Comparison of ENCODE assay signal across 18 cellular contexts in genomic region chr12:24228371-24228770, GRCh38.
DNase-seq lines count a peak whose midpoint lies in the region; ATAC-seq and TF ChIP-seq lines count a peak whose summit lies in the region.
"Had no signal": no experiment of that assay in that cellular context is flagged by ENCODE, and none has a peak within 500 bp of the region (broad histone marks: within the 10 kb centered on the region; RNA-seq: fewer than 3 reads in every experiment).

No MANE protein-coding gene starts in this region.

- H3K36me3 Mint-ChIP-seq in natural killer cell treated with Interleukin-12 subunit alpha and Interleukin-12 subunit beta and Interleukin-15 and Interleukin-18, amount 100 ng/mL, for 72 hours, result no peaks in the 10 kb centered on the region
- no peaks in the 10 kb centered on the region for H3K36me3 Mint-ChIP-seq in natural killer cell
- H3K36me3 Mint-ChIP-seq in neural progenitor cell, result peaks cover 12% of the 10 kb centered on the region
- H3K36me3 Mint-ChIP-seq in endothelial cell (ENCODE audit: low read depth, unreplicated experiment), result no peaks in the 10 kb centered on the region
- H3K36me3 Mint-ChIP-seq: CD14-positive monocyte, IgD-negative memory B cell had no signal

- no peak overlapping the region for H2AFZ ChIP-seq in neural progenitor cell (replicated peaks)

- H3K79me2 ChIP-seq in neural progenitor cell (ENCODE audit: low read depth), result no peaks in the 10 kb centered on the region

- H3K4me3 ChIP-seq in neural progenitor cell (no peak overlapping the region), ascending aorta (no peak overlapping the region)

- no peaks in the 10 kb centered on the region for H3K27me3 Mint-ChIP-seq in natural killer cell treated with Interleukin-12 subunit alpha and Interleukin-12 subunit beta and Interleukin-15 and Interleukin-18, amount 100 ng/mL, for 72 hours
- H3K27me3 Mint-ChIP-seq in natural killer cell (ENCODE audit: low read depth in 2 of 2) (no peaks in the 10 kb centered on the region), neural progenitor cell (ENCODE audit: insufficient read depth, low read depth) (peaks cover 4% of the 10 kb centered on the region), endothelial cell (ENCODE audit: unreplicated experiment) (no peaks in the 10 kb centered on the region)
- H3K27me3 Mint-ChIP-seq: B cell, IgD-negative memory B cell had no signal

- peak overlapping the region; percentile 4 for H3K4me3 Mint-ChIP-seq in natural killer cell treated with Interleukin-12 subunit alpha and Interleukin-12 subunit beta and Interleukin-15 and Interleukin-18, amount 100 ng/mL, for 72 hours
- no peak overlapping the region for H3K4me3 Mint-ChIP-seq in natural killer cell
- H3K4me3 Mint-ChIP-seq in neural progenitor cell, result peak overlapping the region; percentile 11
- no peak overlapping the region for H3K4me3 Mint-ChIP-seq in endothelial cell (ENCODE audit: unreplicated experiment)
- H3K4me3 Mint-ChIP-seq: B cell had no signal

- H3K9me3 ChIP-seq in neural progenitor cell (ENCODE audit: low read depth), result no peaks in the 10 kb centered on the region
- no peaks in the 10 kb centered on the region for H3K9me3 ChIP-seq in ascending aorta

- H3K36me3 ChIP-seq in neural progenitor cell, result no peaks in the 10 kb centered on the region
- H3K36me3 ChIP-seq in ascending aorta, result no peaks in the 10 kb centered on the region

- H4K20me1 ChIP-seq in neural progenitor cell (ENCODE audit: low read depth), result no peaks in the 10 kb centered on the region

- no peak overlapping the region for H3K9ac ChIP-seq in neural progenitor cell

- peaks cover 33% of the 10 kb centered on the region for H3F3A ChIP-seq in neural progenitor cell (ENCODE audit: low read depth)

- H3K4me1 Mint-ChIP-seq in natural killer cell treated with Interleukin-12 subunit alpha and Interleukin-12 subunit beta and Interleukin-15 and Interleukin-18, amount 100 ng/mL, for 72 hours (ENCODE audit: low read depth in 2 of 2), result peaks cover 3 to 5% of the 10 kb centered on the region in 2 donors
- H3K4me1 Mint-ChIP-seq in natural killer cell (no peaks in the 10 kb centered on the region), neural progenitor cell (peaks cover 66% of the 10 kb centered on the region), endothelial cell (ENCODE audit: unreplicated experiment) (peaks cover 37% of the 10 kb centered on the region)

- H3K4me1 ChIP-seq in neural progenitor cell (peaks cover 61% of the 10 kb centered on the region), ascending aorta (peaks cover 7 to 14% of the 10 kb centered on the region in 2 donors)

- ATAC-seq in natural killer cell treated with Interleukin-12 subunit alpha and Interleukin-12 subunit beta and Interleukin-15 and Interleukin-18, amount 100 ng/mL, for 72 hours, result no peak
- ATAC-seq in natural killer cell (no peak), HG03045 (IDR thresholded peaks at IDR 0.05; ENCODE audit: unreplicated experiment) (no peak)
- ATAC-seq: Panc1 had no signal

- peaks cover 3% of the 10 kb centered on the region for H3K9me3 Mint-ChIP-seq in natural killer cell treated with Interleukin-12 subunit alpha and Interleukin-12 subunit beta and Interleukin-15 and Interleukin-18, amount 100 ng/mL, for 72 hours
- H3K9me3 Mint-ChIP-seq in natural killer cell (peaks cover 0 to 2% of the 10 kb centered on the region in 2 donors), neural progenitor cell (no peaks in the 10 kb centered on the region), endothelial cell (ENCODE audit: unreplicated experiment) (no peaks in the 10 kb centered on the region)
- H3K9me3 Mint-ChIP-seq: CD14-positive monocyte, IgD-negative memory B cell had no signal

- H3K27ac Mint-ChIP-seq in natural killer cell treated with Interleukin-12 subunit alpha and Interleukin-12 subunit beta and Interleukin-15 and Interleukin-18, amount 100 ng/mL, for 72 hours, result peak overlapping the region in 1 of 2 donors; percentile 93
- H3K27ac Mint-ChIP-seq in natural killer cell (no peak overlapping the region), neural progenitor cell (peak overlapping the region; percentile 87), endothelial cell (ENCODE audit: unreplicated experiment) (no peak overlapping the region)
- H3K27ac Mint-ChIP-seq: B cell, IgD-negative memory B cell had no signal

- H3K4me2 ChIP-seq in neural progenitor cell, result no peak overlapping the region

- no peaks in the 10 kb centered on the region for H3K27me3 ChIP-seq in neural progenitor cell
- H3K27me3 ChIP-seq in ascending aorta, result no peaks in the 10 kb centered on the region

- DNase-seq in natural killer cell treated with Interleukin-12 subunit alpha and Interleukin-12 subunit beta and Interleukin-15 and Interleukin-18, amount 100 ng/mL, for 72 hours (ENCODE audit: low spot score), result no peak
- no peak for DNase-seq in natural killer cell
- DNase-seq in fibroblast of gingiva (ENCODE audit: low read depth), result peak; percentile 24
- DNase-seq in neural progenitor cell (ENCODE audit: low spot score), result no peak
- no peak for DNase-seq in COLO668 (lab: John Stamatoyannopoulos, UW; ENCODE audit: unreplicated experiment)
- no peak for DNase-seq in endothelial cell (ENCODE audit: low spot score)
- DNase-seq in ascending aorta (ENCODE audit: low spot score in 2 of 2), result no peak
- DNase-seq: DMS79; MV-4-11; NCI-H1105 treated with DMSO at 0.1 percent for 48 hours; NCI-H187; NCI-H748 treated with DMSO at 0.1 percent for 48 hours; NK-92 treated with Interleukin-12 subunit alpha and Interleukin-12 subunit beta, amount 100 ng/mL, for 24 hours had no signal

- no peak overlapping the region for H3K27ac ChIP-seq in neural progenitor cell
- H3K27ac ChIP-seq in ascending aorta, result no peak overlapping the region

- intact Hi-C loops in natural killer cell (cut with micrococcal nuclease), result no loop called here
- intact Hi-C loops in ascending aorta (cut with DNase I), result loop anchor here (5.0 kb wide), 1 partner anchor 334 kb away; no protein-coding TSS in a partner anchor

- TF ChIP-seq CTCF in natural killer cell (IDR thresholded peaks at IDR 0.05) (no peak), neural progenitor cell (IDR thresholded peaks at IDR 0.05) (no peak), endothelial cell (IDR thresholded peaks at IDR 0.05; ENCODE audit: unreplicated experiment) (no peak), ascending aorta (IDR thresholded peaks at IDR 0.05) (no peak)

Comparison
In these comparisons a context has a peak if more than half of its experiments do, and no peak if none do; other contexts are left out.
1. H3K4me3 Mint-ChIP-seq: peak in natural killer cell treated with Interleukin-12 subunit alpha and Interleukin-12 subunit beta and Interleukin-15 and Interleukin-18, amount 100 ng/mL, for 72 hours (single experiment) and neural progenitor cell (single experiment); none in natural killer cell (single experiment) and endothelial cell (single experiment).